Comparison of ENCODE assay signal across 17 cellular contexts in the genomic region with DNA sequence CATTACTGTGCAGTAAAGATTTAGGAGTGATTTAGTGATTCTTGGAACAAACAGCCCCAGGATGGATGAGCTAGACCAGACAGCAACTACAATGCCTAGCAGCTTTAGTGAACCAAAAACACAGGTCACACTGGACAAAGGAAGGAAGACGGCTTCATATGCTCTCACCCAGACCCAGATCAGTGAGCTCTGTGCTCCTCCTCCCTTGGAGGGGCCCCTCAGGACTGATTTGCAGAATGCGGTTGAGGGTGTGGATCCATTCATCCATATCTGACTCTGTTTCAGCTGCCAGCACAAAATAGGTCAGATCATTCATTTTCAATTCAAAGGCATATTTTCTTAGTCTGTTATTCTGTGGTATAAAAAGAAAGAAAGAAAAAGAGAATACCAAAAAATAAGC.
A peak's percentile ranks its signal among the peaks of the same experiment; 100 is the strongest.
DNase-seq lines count a peak whose midpoint lies in the region; ATAC-seq and TF ChIP-seq lines count a peak whose summit lies in the region.
"Had no signal": no experiment of that assay in that cellular context is flagged by ENCODE, and none has a peak within 500 bp of the region (broad histone marks: within the 10 kb centered on the region; RNA-seq: fewer than 3 reads in every experiment).

No MANE protein-coding gene starts in this region.

- H3K79me1 ChIP-seq in neuronal stem cell (ENCODE audit: low read depth, low read length), result no peaks in the 10 kb centered on the region

- no peak overlapping the region for H3K4ac ChIP-seq in neuronal stem cell (ENCODE audit: low read length)

- H3K4me3 ChIP-seq in neuronal stem cell (ENCODE audit: low read length in 2 of 2) (no peak overlapping the region), left lung (no peak overlapping the region), ovary (no peak overlapping the region)
- H3K4me3 ChIP-seq: heart right ventricle, mucosa of descending colon, sigmoid colon, upper lobe of left lung had no signal

- no peak for DNase-seq in activated CD4-positive, alpha-beta T cell treated with anti-CD3 and anti-CD28 coated beads for 36 hours
- DNase-seq in activated CD4-positive, alpha-beta T cell treated with anti-CD3 and anti-CD28 coated beads for 4 hours, result no peak
- no peak for DNase-seq in HFFc6
- peak; percentile 6 for DNase-seq in HK-2 (ENCODE audit: unreplicated experiment)
- DNase-seq in neuronal stem cell (ENCODE audit: low spot score), result no peak
- DNase-seq in DMS153 (lab: John Stamatoyannopoulos, UW), result no peak
- DNase-seq in left lung, result no peak
- no peak for DNase-seq in ovary
- DNase-seq: activated CD4-positive, alpha-beta T cell treated with anti-CD3 and anti-CD28 coated beads, Interleukin-2, amount 50 U/mL, for 1 hour; effector CD4-positive, alpha-beta T cell; heart right ventricle; mucosa of descending colon; NCI-H82; sigmoid colon; upper lobe of left lung had no signal

- H2AFZ ChIP-seq in neuronal stem cell (ENCODE audit: low read length), result peak overlapping the region; percentile 87

- no peak overlapping the region for H3K9ac ChIP-seq in neuronal stem cell (ENCODE audit: low read depth, low read length, poor library complexity)

- no peak overlapping the region for H4K91ac ChIP-seq in neuronal stem cell (ENCODE audit: low read depth, low read length, poor library complexity)

- peaks cover 0 to 2% of the 10 kb centered on the region in 2 donors for H3K36me3 ChIP-seq in neuronal stem cell (replicated peaks in 1 of 2; ENCODE audit: control insufficient read depth in 2 of 2, insufficient read depth in 2 of 2, low read length in 2 of 2)
- peaks cover 0 to 21% of the 10 kb centered on the region in 2 donors for H3K36me3 ChIP-seq in left lung
- H3K36me3 ChIP-seq in ovary, result no peaks in the 10 kb centered on the region
- H3K36me3 ChIP-seq: sigmoid colon had no signal

- TF ChIP-seq POLR2A in ovary (IDR thresholded peaks at IDR 0.05), result no peak

- H3K18ac ChIP-seq in neuronal stem cell (ENCODE audit: low read length), result peak overlapping the region; percentile 52

- H2BK15ac ChIP-seq in neuronal stem cell (ENCODE audit: low read length), result no peak overlapping the region

- no peak overlapping the region for H3K4me2 ChIP-seq in neuronal stem cell (ENCODE audit: insufficient read depth, low read length, poor library complexity, severe bottlenecking)

- H3K4me1 ChIP-seq in neuronal stem cell (ENCODE audit: control insufficient read depth in 2 of 2, insufficient read depth in 1 of 2, low read depth in 1 of 2, low read length in 2 of 2) (peaks cover 2 to 6% of the 10 kb centered on the region in 2 donors), left lung (no peaks in the 10 kb centered on the region), ovary (ENCODE audit: insufficient read depth) (no peaks in the 10 kb centered on the region)
- H3K4me1 ChIP-seq: heart right ventricle, sigmoid colon, upper lobe of left lung had no signal

- H3K27me3 Mint-ChIP-seq in activated CD4-positive, alpha-beta T cell treated with anti-CD3 and anti-CD28 coated beads for 36 hours, result no peaks in the 10 kb centered on the region
- peaks cover 2% of the 10 kb centered on the region; the same call in 1 of the 2 replicates for H3K27me3 Mint-ChIP-seq in HFFc6 (ENCODE audit: insufficient read depth)

- H2BK12ac ChIP-seq in neuronal stem cell (ENCODE audit: low read length), result no peak overlapping the region

- POLR2A ChIA-PET in activated CD4-positive, alpha-beta T cell treated with anti-CD3 and anti-CD28 coated beads for 36 hours (lab: Charles Lee), result interaction anchor here (0.7 kb wide), 1 partner anchor 35 kb away, joined by 6 read pairs; no protein-coding TSS in a partner anchor

- H3K27me3 ChIP-seq in neuronal stem cell (ENCODE audit: control insufficient read depth in 3 of 3, insufficient read depth in 3 of 3, low read depth in 1 of 3, low read length in 3 of 3), result no peaks in the 10 kb centered on the region
- no peaks in the 10 kb centered on the region for H3K27me3 ChIP-seq in left lung
- no peaks in the 10 kb centered on the region for H3K27me3 ChIP-seq in ovary
- H3K27me3 ChIP-seq: heart right ventricle, sigmoid colon, upper lobe of left lung had no signal

- H2BK5ac ChIP-seq in neuronal stem cell (ENCODE audit: low read length), result no peak overlapping the region

- no peak for ATAC-seq in activated CD4-positive, alpha-beta T cell treated with anti-CD3 and anti-CD28 coated beads for 36 hours
- ATAC-seq in left lung, result no peak
- ATAC-seq: heart right ventricle, mucosa of descending colon, SK-N-SH treated with all-trans-retinoic acid at 6 μM for 48 hours had no signal

- H3K9me3 ChIP-seq in neuronal stem cell (replicated peaks in 1 of 2; ENCODE audit: control insufficient read depth in 2 of 2, insufficient read depth in 1 of 2, low read depth in 1 of 2, low read length in 2 of 2) (no peaks in the 10 kb centered on the region), left lung (no peaks in the 10 kb centered on the region), ovary (no peaks in the 10 kb centered on the region)
- H3K9me3 ChIP-seq: heart right ventricle, mucosa of descending colon, sigmoid colon, upper lobe of left lung had no signal

- no CpG with 5 or more reads among the region's 2 CpGs for WGBS in neuronal stem cell (ENCODE audit: extremely low coverage in 2 of 2, insufficient read length in 2 of 2, insufficient replicate concordance in 1 of 2), 2 donors
- 89 to 99% (median 89%) methylated on average over 2 of the region's 2 CpGs for WGBS in ovary, 3 donors

- H2BK120ac ChIP-seq in neuronal stem cell (ENCODE audit: low read depth, low read length), result no peak overlapping the region

- H3K4me1 Mint-ChIP-seq in activated CD4-positive, alpha-beta T cell treated with anti-CD3 and anti-CD28 coated beads for 36 hours, result peaks cover 18% of the 10 kb centered on the region
- peaks cover 59% of the 10 kb centered on the region for H3K4me1 Mint-ChIP-seq in HFFc6 (ENCODE audit: low read depth)

- intact Hi-C loops in activated CD4-positive, alpha-beta T cell treated with anti-CD3 and anti-CD28 coated beads for 36 hours (cut with DNase I, micrococcal nuclease), result no loop called here
- intact Hi-C loops in left lung (cut with DNase I) (no loop called here), ovary (cut with DNase I) (no loop called here)

- TF ChIP-seq EP300 in ovary (IDR thresholded peaks at IDR 0.05), result no peak

- no peak overlapping the region for H3K23ac ChIP-seq in neuronal stem cell (ENCODE audit: low read depth, low read length, poor library complexity)

- H3K4me3 Mint-ChIP-seq in activated CD4-positive, alpha-beta T cell treated with anti-CD3 and anti-CD28 coated beads for 36 hours, result no peak overlapping the region
- H3K4me3 Mint-ChIP-seq in HFFc6, result no peak overlapping the region

- H4K8ac ChIP-seq in neuronal stem cell (ENCODE audit: low read depth, low read length), result no peak overlapping the region

- H3K14ac ChIP-seq in neuronal stem cell (ENCODE audit: low read length), result no peak overlapping the region

- H3K9me3 Mint-ChIP-seq in activated CD4-positive, alpha-beta T cell treated with anti-CD3 and anti-CD28 coated beads for 36 hours (ENCODE audit: low read depth), result peaks cover 6% of the 10 kb centered on the region
- H3K9me3 Mint-ChIP-seq in HFFc6, result peaks cover 10% of the 10 kb centered on the region

- H3K27ac ChIP-seq in neuronal stem cell (replicated peaks; ENCODE audit: low read length) (no peak overlapping the region), left lung (no peak overlapping the region), ovary (no peak overlapping the region)
- H3K27ac ChIP-seq: 22Rv1, heart right ventricle, sigmoid colon, upper lobe of left lung had no signal

- H2AK5ac ChIP-seq in neuronal stem cell (ENCODE audit: low read depth, low read length), result no peak overlapping the region

- TF ChIP-seq CTCF in HFFc6 (IDR thresholded peaks at IDR 0.05) (no peak), left lung (IDR thresholded peaks at IDR 0.05) (no peak), ovary (IDR thresholded peaks at IDR 0.05) (no peak)

- H3K36me3 Mint-ChIP-seq in activated CD4-positive, alpha-beta T cell treated with anti-CD3 and anti-CD28 coated beads for 36 hours (ENCODE audit: low read depth), result peaks cover 84% of the 10 kb centered on the region
- H3K36me3 Mint-ChIP-seq in HFFc6 (ENCODE audit: low read depth), result peaks cover 89% of the 10 kb centered on the region

- CTCF ChIA-PET in activated CD4-positive, alpha-beta T cell treated with anti-CD3 and anti-CD28 coated beads for 36 hours (lab: Charles Lee), result interaction anchor here (0.9 to 1.1 kb wide), 2 partner anchors 8 to 118 kb away, joined by 4 to 5 read pairs; no protein-coding TSS in a partner anchor

- peak overlapping the region; percentile 21 for H3K27ac Mint-ChIP-seq in activated CD4-positive, alpha-beta T cell treated with anti-CD3 and anti-CD28 coated beads for 36 hours
- peak overlapping the region; percentile 47; the same call in 1 of the 2 replicates for H3K27ac Mint-ChIP-seq in HFFc6
